Comparison of ENCODE assay signal across 1 cellular context in genomic region chr11:13701506-13701905, GRCh38.
TF ChIP-seq lines count a peak whose summit lies in the region.

No MANE protein-coding gene starts in this region.

TF ChIP-seq in HepG2, 621 proteins besides CTCF, POLR2A, EP300 and RAD21 (continued from another document):
- TF ChIP-seq STAT6 (CRISPR knock-in tag; IDR thresholded peaks at IDR 0.05; ENCODE audit: borderline replicate concordance) (no peak), CBFB (CRISPR knock-in tag; IDR thresholded peaks at IDR 0.05) (no peak), ZBTB1 (CRISPR knock-in tag; IDR thresholded peaks at IDR 0.05; ENCODE audit: borderline replicate concordance) (no peak), EEA1 (CRISPR knock-in tag; IDR thresholded peaks at IDR 0.05; ENCODE audit: borderline replicate concordance) (no peak), CENPT (CRISPR knock-in tag; IDR thresholded peaks at IDR 0.05; ENCODE audit: low read depth) (no peak), ZNF761 (CRISPR knock-in tag; conservative IDR thresholded peaks at IDR 0.05) (no peak), HOXA9 (CRISPR knock-in tag; IDR thresholded peaks at IDR 0.05; ENCODE audit: borderline replicate concordance) (no peak), ISX (CRISPR knock-in tag; conservative IDR thresholded peaks at IDR 0.05) (no peak), FUBP1 (CRISPR knock-in tag; IDR thresholded peaks at IDR 0.05; ENCODE audit: borderline replicate concordance) (no peak), FOSL2 (CRISPR knock-in tag; IDR thresholded peaks at IDR 0.05) (no peak), TP53 (CRISPR knock-in tag; conservative IDR thresholded peaks at IDR 0.05) (no peak), DMTF1 (CRISPR knock-in tag; IDR thresholded peaks at IDR 0.05) (no peak), ZNF329 (CRISPR knock-in tag; IDR thresholded peaks at IDR 0.05; ENCODE audit: low read depth) (no peak)
TF ChIP-seq in HepG2: peak in this region for 0.
